Comparison of ENCODE assay signal across 14 cellular contexts in genomic region chr20:10125757-10126156, GRCh38.
DNase-seq lines count a peak whose midpoint lies in the region; ATAC-seq and TF ChIP-seq lines count a peak whose summit lies in the region.
"Had no signal": no experiment of that assay in that cellular context is flagged by ENCODE, and none has a peak within 500 bp of the region (broad histone marks: within the 10 kb centered on the region; RNA-seq: fewer than 3 reads in every experiment).

No MANE protein-coding gene starts in this region.

- ATAC-seq in HG03460 (IDR thresholded peaks at IDR 0.05; ENCODE audit: unreplicated experiment): no peak
- ATAC-seq: CD8-positive, alpha-beta T cell had no signal

- no peaks in the 10 kb centered on the region for H4K20me1 ChIP-seq in GM23248 (ENCODE audit: insufficient read depth)
- H4K20me1 ChIP-seq in SK-N-SH (ENCODE audit: insufficient read depth): no peaks in the 10 kb centered on the region
- no peaks in the 10 kb centered on the region for H4K20me1 ChIP-seq in smooth muscle cell (ENCODE audit: low read depth)

- peak in 1 of 2 experiments; percentile 80; a peak in 1 of 4 replicates for TF ChIP-seq EP300 in SK-N-SH (IDR thresholded peaks at IDR 0.05; ENCODE audit: borderline replicate concordance in 1 of 2, low read depth in 1 of 2, low read length in 1 of 2)

- H3K9ac ChIP-seq in GM23248 (no peak overlapping the region), SK-N-SH (no peak overlapping the region), smooth muscle cell (ENCODE audit: low read depth) (no peak overlapping the region)

- no peak overlapping the region for H2AFZ ChIP-seq in GM23248
- H2AFZ ChIP-seq in SK-N-SH (ENCODE audit: low read depth): no peak overlapping the region
- H2AFZ ChIP-seq in smooth muscle cell (ENCODE audit: low read depth): no peak overlapping the region

- H3K36me3 ChIP-seq in GM23248 (ENCODE audit: low read depth) (no peaks in the 10 kb centered on the region), SK-N-SH (replicated peaks in 1 of 2; ENCODE audit: control insufficient read depth in 1 of 2, insufficient read depth in 2 of 2, low read length in 1 of 2) (no peaks in the 10 kb centered on the region), smooth muscle cell (ENCODE audit: low read depth) (no peaks in the 10 kb centered on the region), BE2C (no peaks in the 10 kb centered on the region)
- H3K36me3 ChIP-seq: Peyer's patch had no signal

- CTCF ChIA-PET in SK-N-SH (lab: Yijun Ruan, JAX): interaction anchor here (1.0 kb wide), 1 partner anchor 35 kb away, joined by 3 read pairs; no protein-coding TSS in a partner anchor

- H3K79me2 ChIP-seq in GM23248 (ENCODE audit: insufficient read depth): no peaks in the 10 kb centered on the region
- no peaks in the 10 kb centered on the region for H3K79me2 ChIP-seq in SK-N-SH (ENCODE audit: insufficient read depth)
- H3K79me2 ChIP-seq in smooth muscle cell (ENCODE audit: low read depth): no peaks in the 10 kb centered on the region

- TF ChIP-seq CTCF in SK-N-SH (IDR thresholded peaks at IDR 0.05) (no peak), fibroblast of pulmonary artery (IDR thresholded peaks at IDR 0.05; ENCODE audit: low read length, missing control alignments) (no peak), smooth muscle cell (IDR thresholded peaks at IDR 0.05; ENCODE audit: borderline replicate concordance, insufficient read depth, poor library complexity, severe bottlenecking) (no peak), BE2C (IDR thresholded peaks at IDR 0.05; ENCODE audit: low read depth, low read length) (no peak)

- H3F3A ChIP-seq in GM23248 (ENCODE audit: insufficient read depth): no peaks in the 10 kb centered on the region
- H3F3A ChIP-seq in SK-N-SH (replicated peaks; ENCODE audit: insufficient read depth): no peaks in the 10 kb centered on the region
- H3F3A ChIP-seq in smooth muscle cell (ENCODE audit: low read depth): no peaks in the 10 kb centered on the region

- H3K9me3 ChIP-seq in GM23248 (ENCODE audit: low read depth) (no peaks in the 10 kb centered on the region), SK-N-SH (no peaks in the 10 kb centered on the region), smooth muscle cell (replicated peaks; ENCODE audit: low read depth) (peaks cover 4% of the 10 kb centered on the region), BE2C (no peaks in the 10 kb centered on the region)

- TF ChIP-seq RAD21 in SK-N-SH (IDR thresholded peaks at IDR 0.05; ENCODE audit: low read length): no peak

- H3K9me2 ChIP-seq in GM23248 (ENCODE audit: insufficient read depth): no peaks in the 10 kb centered on the region
- no peaks in the 10 kb centered on the region for H3K9me2 ChIP-seq in SK-N-SH

- DNase-seq in GM23248 (peak; percentile 30), SK-N-SH (no peak), fibroblast of pulmonary artery (ENCODE audit: low read depth) (peak; percentile 12), smooth muscle cell (lab: John Stamatoyannopoulos, UW; ENCODE audit: unreplicated experiment) (no peak), KBM-7 (no peak), BE2C (no peak)
- DNase-seq: CD8-positive, alpha-beta T cell; NCI-H1436 treated with DMSO at 0.1 percent for 48 hours; NCI-H2081 treated with DMSO at 0.1 percent for 48 hours; NCI-H2227 treated with DMSO at 0.1 percent for 48 hours; NCI-H526 treated with DMSO at 0.1 percent for 48 hours; Peyer's patch; SIG-M5 had no signal

- no peaks in the 10 kb centered on the region for H3K4me1 ChIP-seq in GM23248 (ENCODE audit: insufficient read depth)
- H3K4me1 ChIP-seq in SK-N-SH (ENCODE audit: control insufficient read depth in 1 of 2, insufficient read depth in 2 of 2, low read depth in 1 of 2, low read length in 1 of 2): no peaks in the 10 kb centered on the region
- no peaks in the 10 kb centered on the region for H3K4me1 ChIP-seq in smooth muscle cell (ENCODE audit: low read depth)
- H3K4me1 ChIP-seq in BE2C: no peaks in the 10 kb centered on the region
- H3K4me1 ChIP-seq: Peyer's patch had no signal

- in situ Hi-C loops in GM23248 (cut with MboI) (no loop called here), KBM-7 (cut with MboI; ENCODE audit: low pct_unique_long_range_greater_than_20kb, low sequenced_read_pairs) (no loop called here)

- POLR2A ChIA-PET in SK-N-SH (lab: Yijun Ruan, JAX): no interaction called here

- WGBS in GM23248 (ENCODE audit: low coverage in 1 of 2, low lambda C conversion rate in 2 of 2, missing lambda C conversion rate in 2 of 2), 2 experiments: 9 to 15% methylated on average over 1 of the region's 1 CpG
- 14% methylated on average over 1 of the region's 1 CpG for WGBS in SK-N-SH (ENCODE audit: low lambda C conversion rate)
- 23% methylated on average over 1 of the region's 1 CpG for WGBS in smooth muscle cell (ENCODE audit: low lambda C conversion rate)

- H3K27me3 ChIP-seq in GM23248 (replicated peaks; ENCODE audit: insufficient read depth) (peaks cover 21% of the 10 kb centered on the region), SK-N-SH (ENCODE audit: insufficient read depth) (no peaks in the 10 kb centered on the region), smooth muscle cell (ENCODE audit: low read depth) (peaks cover 3% of the 10 kb centered on the region), BE2C (no peaks in the 10 kb centered on the region)
- H3K27me3 ChIP-seq: Peyer's patch had no signal

- H3K4me2 ChIP-seq in GM23248 (ENCODE audit: unreplicated experiment): no peak overlapping the region
- 0 out of 2 replicates have a peak overlapping the region, but pooled peaks have one; percentile 20 for H3K4me2 ChIP-seq in SK-N-SH
- H3K4me2 ChIP-seq in smooth muscle cell: peak overlapping the region; percentile 45

- H3K27ac ChIP-seq in GM23248 (no peak overlapping the region), SK-N-SH (ENCODE audit: low read depth in 2 of 2, low read length in 1 of 2) (peak overlapping the region in 1 of 2 experiments; percentile 28; a peak in 1 of 4 replicates), smooth muscle cell (ENCODE audit: low read depth) (no peak overlapping the region)
- H3K27ac ChIP-seq: Peyer's patch had no signal

- H3K4me3 ChIP-seq in GM23248: no peak overlapping the region
- no peak overlapping the region for H3K4me3 ChIP-seq in SK-N-SH (ENCODE audit: low read depth in 2 of 2, low read length in 1 of 2)
- no peak overlapping the region for H3K4me3 ChIP-seq in fibroblast of pulmonary artery (replicated peaks; ENCODE audit: low read depth, low read length)
- H3K4me3 ChIP-seq in smooth muscle cell: no peak overlapping the region
- no peak overlapping the region for H3K4me3 ChIP-seq in BE2C (ENCODE audit: low read depth, low read length)
- H3K4me3 ChIP-seq: Peyer's patch had no signal

TF ChIP-seq in SK-N-SH, 30 proteins besides CTCF, POLR2A, EP300 and RAD21 (continues in another document):
- peak; percentile 81 for TF ChIP-seq FOSL2 (IDR thresholded peaks at IDR 0.05; ENCODE audit: borderline replicate concordance, low read depth)
- peak; percentile 85 for TF ChIP-seq JUND (IDR thresholded peaks at IDR 0.05)
- TF ChIP-seq RXRA (IDR thresholded peaks at IDR 0.05; ENCODE audit: borderline replicate concordance, low read depth): no peak
- TF ChIP-seq REST (IDR thresholded peaks at IDR 0.05; ENCODE audit: low read depth, low read length): no peak
- TF ChIP-seq TEAD4 (IDR thresholded peaks at IDR 0.05; ENCODE audit: borderline replicate concordance, insufficient read depth): peak; percentile 47; the same call in 1 of the 2 replicates
- TF ChIP-seq EZH2phosphoT487 (IDR thresholded peaks at IDR 0.05; ENCODE audit: borderline replicate concordance, low read depth): no peak
- TF ChIP-seq TCF12 (IDR thresholded peaks at IDR 0.05): peak; percentile 66
- TF ChIP-seq, protein P1, sequence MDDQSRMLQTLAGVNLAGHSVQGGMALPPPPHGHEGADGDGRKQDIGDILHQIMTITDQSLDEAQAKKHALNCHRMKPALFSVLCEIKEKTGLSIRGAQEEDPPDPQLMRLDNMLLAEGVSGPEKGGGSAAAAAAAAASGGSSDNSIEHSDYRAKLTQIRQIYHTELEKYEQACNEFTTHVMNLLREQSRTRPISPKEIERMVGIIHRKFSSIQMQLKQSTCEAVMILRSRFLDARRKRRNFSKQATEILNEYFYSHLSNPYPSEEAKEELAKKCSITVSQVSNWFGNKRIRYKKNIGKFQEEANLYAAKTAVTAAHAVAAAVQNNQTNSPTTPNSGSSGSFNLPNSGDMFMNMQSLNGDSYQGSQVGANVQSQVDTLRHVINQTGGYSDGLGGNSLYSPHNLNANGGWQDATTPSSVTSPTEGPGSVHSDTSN (IDR thresholded peaks at IDR 0.05): peak; percentile 93
- no peak; the same call in 1 of the 2 replicates for TF ChIP-seq POLR2AphosphoS5 (IDR thresholded peaks at IDR 0.05; ENCODE audit: low read depth, low read length)
- peak; percentile 25; the same call in 1 of the 2 replicates for TF ChIP-seq NFIC (IDR thresholded peaks at IDR 0.05; ENCODE audit: borderline replicate concordance)

Comparison
In these comparisons a context has a peak if more than half of its experiments do, and no peak if none do; other contexts are left out.
1. DNase-seq: peak in GM23248 (single experiment) and fibroblast of pulmonary artery (single experiment); none in SK-N-SH (single experiment), smooth muscle cell (single experiment), KBM-7 (single experiment) and BE2C (single experiment).